1 cellular context compared by ENCODE assay signal in genomic region chr10:75094465-75094864, GRCh38.
A peak's percentile ranks its signal among the peaks of the same experiment; 100 is the strongest.
TF ChIP-seq lines count a peak whose summit lies in the region.

No MANE protein-coding gene starts in this region.

TF ChIP-seq in HepG2, 621 proteins besides CTCF, POLR2A, EP300 and RAD21 (continued from another document and continues in another):
- TF ChIP-seq ZSCAN5A (CRISPR knock-in tag; IDR thresholded peaks at IDR 0.05; ENCODE audit: borderline replicate concordance) (no peak), EHMT2 (IDR thresholded peaks at IDR 0.05; ENCODE audit: borderline replicate concordance, low read depth, low read length) (no peak), ZNF251 (CRISPR knock-in tag; IDR thresholded peaks at IDR 0.05) (no peak), ATF7 (IDR thresholded peaks at IDR 0.05) (no peak), ATF7 (CRISPR knock-in tag; IDR thresholded peaks at IDR 0.05) (no peak), MLLT10 (CRISPR knock-in tag; IDR thresholded peaks at IDR 0.05) (no peak), CCAR2 (optimal IDR thresholded peaks at IDR 0.05; ENCODE audit: low read depth, low read length) (no peak), ZNF891 (CRISPR knock-in tag; IDR thresholded peaks at IDR 0.05) (no peak), ZMYM2 (CRISPR knock-in tag; IDR thresholded peaks at IDR 0.05) (no peak), KLF11 (CRISPR knock-in tag; IDR thresholded peaks at IDR 0.05) (no peak), NFE2 (CRISPR knock-in tag; IDR thresholded peaks at IDR 0.05) (no peak), ELF1 (CRISPR knock-in tag; IDR thresholded peaks at IDR 0.05) (no peak), ZSCAN21 (CRISPR knock-in tag; IDR thresholded peaks at IDR 0.05; ENCODE audit: borderline replicate concordance) (no peak), ELF3 (CRISPR knock-in tag; IDR thresholded peaks at IDR 0.05) (no peak), ZNF782 (CRISPR knock-in tag; IDR thresholded peaks at IDR 0.05; ENCODE audit: borderline replicate concordance) (no peak), HES4 (CRISPR knock-in tag; IDR thresholded peaks at IDR 0.05; ENCODE audit: borderline replicate concordance) (no peak), ZXDC (CRISPR knock-in tag; IDR thresholded peaks at IDR 0.05) (no peak), GLI4 (CRISPR knock-in tag; IDR thresholded peaks at IDR 0.05; ENCODE audit: borderline replicate concordance) (no peak), ZSCAN12 (CRISPR knock-in tag; IDR thresholded peaks at IDR 0.05) (no peak), PPARG (CRISPR knock-in tag; conservative IDR thresholded peaks at IDR 0.05) (peak; percentile 62; the same call in 1 of the 2 replicates), ZBTB38 (CRISPR knock-in tag; IDR thresholded peaks at IDR 0.05) (peak; percentile 42; the same call in 1 of the 2 replicates), ZKSCAN1 (IDR thresholded peaks at IDR 0.05; ENCODE audit: low read length) (no peak), ZSCAN25 (CRISPR knock-in tag; IDR thresholded peaks at IDR 0.05) (no peak; the same call in 1 of the 2 replicates), ZNF780A (CRISPR knock-in tag; IDR thresholded peaks at IDR 0.05) (no peak), ZNF770 (CRISPR knock-in tag; IDR thresholded peaks at IDR 0.05) (no peak), ZNF431 (CRISPR knock-in tag; IDR thresholded peaks at IDR 0.05; ENCODE audit: borderline replicate concordance, low read depth) (no peak), HOXA5 (CRISPR knock-in tag; IDR thresholded peaks at IDR 0.05) (no peak), E2F2 (CRISPR knock-in tag; IDR thresholded peaks at IDR 0.05; ENCODE audit: borderline replicate concordance) (no peak), TFAP4 (IDR thresholded peaks at IDR 0.05; ENCODE audit: borderline replicate concordance, low read depth) (peak; percentile 32; the same call in 1 of the 2 replicates), RFX5 (IDR thresholded peaks at IDR 0.05; ENCODE audit: low read depth, low read length) (no peak), ZNF18 (CRISPR knock-in tag; IDR thresholded peaks at IDR 0.05; ENCODE audit: insufficient replicate concordance) (no peak), FOXO4 (CRISPR knock-in tag; conservative IDR thresholded peaks at IDR 0.05) (no peak), GABPB1 (CRISPR knock-in tag; IDR thresholded peaks at IDR 0.05) (no peak), GATAD1 (CRISPR knock-in tag; IDR thresholded peaks at IDR 0.05) (no peak), GMEB1 (CRISPR knock-in tag; IDR thresholded peaks at IDR 0.05; ENCODE audit: borderline replicate concordance) (no peak), HMG20B (CRISPR knock-in tag; conservative IDR thresholded peaks at IDR 0.05) (no peak), THAP7 (CRISPR knock-in tag; IDR thresholded peaks at IDR 0.05) (0 out of 2 replicates have a peak, but pooled peaks have one; percentile 53), ZC3H4 (CRISPR knock-in tag; IDR thresholded peaks at IDR 0.05; ENCODE audit: borderline replicate concordance) (no peak), NRL (CRISPR knock-in tag; IDR thresholded peaks at IDR 0.05; ENCODE audit: borderline replicate concordance) (no peak), MYPOP (CRISPR knock-in tag; IDR thresholded peaks at IDR 0.05) (no peak), SATB2 (CRISPR knock-in tag; IDR thresholded peaks at IDR 0.05) (no peak), DNMT1 (CRISPR knock-in tag; IDR thresholded peaks at IDR 0.05) (no peak), MYC (CRISPR knock-in tag; IDR thresholded peaks at IDR 0.05; ENCODE audit: borderline replicate concordance) (no peak), NR2C2 (CRISPR knock-in tag; IDR thresholded peaks at IDR 0.05; ENCODE audit: borderline replicate concordance) (peak; percentile 59; the same call in 1 of the 2 replicates), ARID3A (IDR thresholded peaks at IDR 0.05; ENCODE audit: low read depth, low read length) (no peak), NKX3-1 (CRISPR knock-in tag; IDR thresholded peaks at IDR 0.05) (no peak), SMAD1 (CRISPR knock-in tag; IDR thresholded peaks at IDR 0.05; ENCODE audit: borderline replicate concordance, low read depth) (0 out of 2 replicates have a peak, but pooled peaks have one; percentile 50), ZNF180 (CRISPR knock-in tag; IDR thresholded peaks at IDR 0.05; ENCODE audit: borderline replicate concordance, low read depth) (no peak), RBFOX2 (IDR thresholded peaks at IDR 0.05; ENCODE audit: low read depth, low read length) (no peak), TCF12 (IDR thresholded peaks at IDR 0.05) (no peak), TCF12 (CRISPR knock-in tag; IDR thresholded peaks at IDR 0.05) (no peak), SOX6 (IDR thresholded peaks at IDR 0.05) (no peak), SOX6 (CRISPR knock-in tag; IDR thresholded peaks at IDR 0.05) (peak; percentile 37; the same call in 1 of the 2 replicates)
